ENCODE assay signal across 9 cellular contexts in genomic region chr2:240134956-240135520, GRCh38. TPM values are rescaled to one million over a fixed set of nuclear protein-coding genes. Genes with fewer than 3 reads are reported as not detected.
DNase-seq lines count a peak whose midpoint lies in the region; ATAC-seq and TF ChIP-seq lines count a peak whose summit lies in the region.
"Had no signal": no experiment of that assay in that cellular context is flagged by ENCODE, and none has a peak within 500 bp of the region (broad histone marks: within the 10 kb centered on the region; RNA-seq: fewer than 3 reads in every experiment).

No MANE protein-coding gene starts in this region.

- H3K4me3 ChIP-seq in AG04449 (ENCODE audit: low read depth, low read length) (peak overlapping the region; percentile 93), LNCaP clone FGC (ENCODE audit: low read depth, low read length) (peak overlapping the region; percentile 96)

- no peaks in the 10 kb centered on the region for H3K9me3 Mint-ChIP-seq in naive B cell

- ATAC-seq in naive B cell (ENCODE audit: low read depth in 2 of 2) (no peak), GM18873 (IDR thresholded peaks at IDR 0.05; ENCODE audit: low FRiP score, unreplicated experiment) (no peak)

- CTCF ChIA-PET in AG04449 (lab: Yijun Ruan, JAX): interaction anchor here (0.7 to 1.3 kb wide), 6 partner anchors 8 to 110 kb away, joined by 3 to 4 read pairs (median 4); partner anchors contain the start of gene NDUFA10

- TF ChIP-seq CTCF in AG04449 (IDR thresholded peaks at IDR 0.05; ENCODE audit: insufficient read depth, low read length, missing control alignments): no peak
- TF ChIP-seq CTCF in LNCaP clone FGC (IDR thresholded peaks at IDR 0.05; ENCODE audit: control insufficient read depth, extremely low read depth, insufficient read depth): no peak

- peaks cover 23 to 40% (median 31%) of the 10 kb centered on the region in 3 donors for H3K4me1 Mint-ChIP-seq in naive B cell

- POLR2A ChIA-PET in AG04449 (lab: Yijun Ruan, JAX): no interaction called here

- H3K4me3 Mint-ChIP-seq in naive B cell: peak overlapping the region; percentile 91 to 96 (median 94)

- H3K27me3 Mint-ChIP-seq in naive B cell: peaks cover 0 to 9% (median 0%) of the 10 kb centered on the region in 3 donors

- no peaks in the 10 kb centered on the region for H3K36me3 Mint-ChIP-seq in naive B cell

- peak overlapping the region in 5 of 6 donors; percentile 84 to 97 (median 89) for H3K27ac Mint-ChIP-seq in naive B cell

- DNase-seq in AG04449 (ENCODE audit: low read depth, low spot score): no peak
- DNase-seq in LNCaP clone FGC (ENCODE audit: low read depth): no peak
- peak; percentile 30 for DNase-seq in ecto neural progenitor cell (ENCODE audit: low spot score)
- no peak for DNase-seq in naive B cell
- no peak for DNase-seq in cerebellum (ENCODE audit: low spot score)
- DNase-seq in AML-193 (lab: John Stamatoyannopoulos, UW): no peak
- no peak for DNase-seq in UCSD-AML1 (lab: John Stamatoyannopoulos, UW; ENCODE audit: unreplicated experiment)
- DNase-seq: NCI-H524 had no signal

RNA-seq across cellular contexts. Expression of gene COPS9, which starts 1.1 kb away (rescaled TPM):
- 100 to 1,000 TPM; 182 to 232 (median 207) TPM for polyA plus RNA-seq in naive B cell (ENCODE audit: low read depth in 6 of 6)
- 61.8 TPM for total RNA-seq in cerebellum

RNA-seq across cellular contexts. Expression of gene OTOS, which starts 5.4 kb away (rescaled TPM):
- not detected for polyA plus RNA-seq in naive B cell (ENCODE audit: low read depth in 6 of 6)
- total RNA-seq in cerebellum: 1.4 TPM
